1 cellular context compared by ENCODE assay signal in the genomic region with DNA sequence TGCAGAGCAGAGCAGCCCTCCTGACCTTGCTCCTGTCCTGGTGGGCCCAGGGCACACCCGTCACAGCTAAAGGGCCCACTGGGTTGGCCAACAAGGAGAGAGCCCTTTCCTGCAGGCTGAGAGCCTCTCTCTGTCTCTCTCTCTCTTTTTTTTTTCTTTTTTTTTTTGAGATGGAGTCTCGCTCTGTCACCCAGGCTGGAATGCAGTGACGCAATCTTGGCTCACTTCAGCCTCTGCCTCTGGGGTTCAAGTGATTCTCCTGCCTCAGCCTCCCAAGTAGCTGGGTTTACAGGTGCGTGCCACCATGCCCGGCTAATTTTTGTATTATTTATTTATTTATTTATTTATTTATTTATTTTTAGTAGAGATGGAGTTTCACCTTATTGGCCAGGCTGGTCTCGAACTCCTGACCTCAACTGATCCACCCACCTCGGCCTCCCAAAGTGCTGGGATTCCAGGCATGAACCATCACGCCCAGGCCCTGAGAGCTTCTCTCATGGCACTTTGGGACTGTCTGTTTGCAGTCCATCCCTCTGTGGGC. TPM values are rescaled to one million over a fixed set of nuclear protein-coding genes. Genes with fewer than 3 reads are reported as not detected.
"Had no signal": no experiment of that assay in that cellular context is flagged by ENCODE, and none has a peak within 500 bp of the region (broad histone marks: within the 10 kb centered on the region; RNA-seq: fewer than 3 reads in every experiment).

No MANE protein-coding gene starts in this region.

RNA-seq across cellular contexts. Expression of a gene that starts 23.6 kb away (rescaled TPM):
- polyA plus RNA-seq: SK-N-SH had no signal
